Comparison of ENCODE assay signal across 8 cellular contexts in the genomic region with DNA sequence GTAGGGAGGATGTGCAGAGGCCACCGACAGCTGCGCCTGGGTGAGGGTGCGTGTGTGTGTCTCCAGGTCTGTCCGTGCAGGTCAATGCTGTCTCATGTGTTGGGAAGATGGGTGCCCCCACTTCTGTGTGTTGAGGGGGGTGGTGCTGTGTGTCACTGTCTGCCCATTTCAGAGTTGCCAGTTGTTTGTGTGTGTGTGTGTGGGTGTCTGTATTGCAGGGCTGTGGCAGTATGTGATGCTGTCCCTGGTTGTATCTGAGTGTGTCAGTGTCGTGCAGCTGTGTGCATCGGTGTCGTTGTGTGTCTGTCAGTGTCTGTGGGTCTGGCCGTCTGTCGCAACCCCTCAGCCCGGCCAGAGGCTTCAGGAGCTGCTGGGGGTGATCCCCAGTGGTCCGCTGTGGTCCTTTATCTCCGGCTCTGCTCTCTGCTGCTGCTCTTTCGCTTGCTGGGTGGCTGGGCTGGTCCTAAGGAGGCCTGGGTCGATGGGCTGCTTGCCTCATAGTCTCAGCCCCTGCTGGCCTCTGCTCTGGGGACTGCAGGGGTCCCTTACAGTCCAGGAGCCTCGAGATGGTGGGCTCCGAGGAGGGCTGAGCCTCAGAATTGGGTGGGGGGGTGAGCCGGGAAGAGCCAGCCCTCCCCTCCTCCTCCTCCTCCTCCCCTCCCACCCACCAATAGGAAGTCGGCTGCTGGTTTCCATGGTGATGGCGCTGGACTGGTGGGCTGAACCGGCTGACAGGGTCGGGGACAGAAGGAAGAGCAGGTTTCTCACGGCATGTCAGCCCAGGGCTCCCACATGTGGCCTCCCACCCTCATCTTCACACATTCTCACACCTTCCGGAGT. TPM values are rescaled to one million over a fixed set of nuclear protein-coding genes. Genes with fewer than 3 reads are reported as not detected.
DNase-seq lines count a peak whose midpoint lies in the region; FAIRE-seq and TF ChIP-seq lines count a peak whose summit lies in the region.

A gene with protein sequence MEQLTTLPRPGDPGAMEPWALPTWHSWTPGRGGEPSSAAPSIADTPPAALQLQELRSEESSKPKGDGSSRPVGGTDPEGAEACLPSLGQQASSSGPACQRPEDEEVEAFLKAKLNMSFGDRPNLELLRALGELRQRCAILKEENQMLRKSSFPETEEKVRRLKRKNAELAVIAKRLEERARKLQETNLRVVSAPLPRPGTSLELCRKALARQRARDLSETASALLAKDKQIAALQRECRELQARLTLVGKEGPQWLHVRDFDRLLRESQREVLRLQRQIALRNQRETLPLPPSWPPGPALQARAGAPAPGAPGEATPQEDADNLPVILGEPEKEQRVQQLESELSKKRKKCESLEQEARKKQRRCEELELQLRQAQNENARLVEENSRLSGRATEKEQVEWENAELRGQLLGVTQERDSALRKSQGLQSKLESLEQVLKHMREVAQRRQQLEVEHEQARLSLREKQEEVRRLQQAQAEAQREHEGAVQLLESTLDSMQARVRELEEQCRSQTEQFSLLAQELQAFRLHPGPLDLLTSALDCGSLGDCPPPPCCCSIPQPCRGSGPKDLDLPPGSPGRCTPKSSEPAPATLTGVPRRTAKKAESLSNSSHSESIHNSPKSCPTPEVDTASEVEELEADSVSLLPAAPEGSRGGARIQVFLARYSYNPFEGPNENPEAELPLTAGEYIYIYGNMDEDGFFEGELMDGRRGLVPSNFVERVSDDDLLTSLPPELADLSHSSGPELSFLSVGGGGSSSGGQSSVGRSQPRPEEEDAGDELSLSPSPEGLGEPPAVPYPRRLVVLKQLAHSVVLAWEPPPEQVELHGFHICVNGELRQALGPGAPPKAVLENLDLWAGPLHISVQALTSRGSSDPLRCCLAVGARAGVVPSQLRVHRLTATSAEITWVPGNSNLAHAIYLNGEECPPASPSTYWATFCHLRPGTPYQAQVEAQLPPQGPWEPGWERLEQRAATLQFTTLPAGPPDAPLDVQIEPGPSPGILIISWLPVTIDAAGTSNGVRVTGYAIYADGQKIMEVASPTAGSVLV (N-terminal part only) (minus strand): TSS at position 601 of the 840 bp plus-strand sequence. CDS start 875 bp downstream, outside the sequence.

- H3K9me3 ChIP-seq in kidney (ENCODE audit: control insufficient read depth in 1 of 2, low read length in 2 of 2): no peaks in the 10 kb centered on the region

- no peak within 1 kb of the TSS for H3K4me3 ChIP-seq in kidney (ENCODE audit: low read length in 2 of 2)

- no peaks in the 10 kb centered on the region for H3K36me3 ChIP-seq in kidney (ENCODE audit: control insufficient read depth in 1 of 2, insufficient read depth in 2 of 2, low read length in 2 of 2)

- no peak for FAIRE-seq in kidney (lab: Jason Lieb, UNC)

- H3K9ac ChIP-seq in kidney (ENCODE audit: low read length in 2 of 2): no peak within 1 kb of the TSS

- H3K4me1 ChIP-seq in kidney (ENCODE audit: control insufficient read depth in 1 of 2, insufficient read depth in 1 of 2, low read depth in 1 of 2, low read length in 2 of 2): peaks cover 0 to 9% of the 10 kb centered on the region in 2 donors

- no peak within 1 kb of the TSS for H3K27ac ChIP-seq in kidney (ENCODE audit: low read depth in 2 of 2, low read length in 2 of 2)

- peak; percentile 90 for DNase-seq in activated effector memory CD4-positive, alpha-beta T cell treated with anti-CD3 and anti-CD28 coated beads, Interleukin-2, amount 50 U/mL, for 16 hours
- DNase-seq in activated effector memory CD4-positive, alpha-beta T cell treated with Interleukin-2 at 50 U/mL for 16 hours: no peak
- peak; percentile 53 for DNase-seq in NCI-H82 treated with DMSO at 0.1 percent for 48 hours (lab: John Stamatoyannopoulos, UW; ENCODE audit: unreplicated experiment)
- DNase-seq in activated gamma-delta T cell treated with Interleukin-2 at 50 U/mL for 16 hours: peak; percentile 77
- DNase-seq in kidney: peak; percentile 76
- DNase-seq in stimulated activated CD4-positive, alpha-beta T cell treated with anti-CD3 and anti-CD28 coated beads, TNF-alpha, amount 100 ng/mL, for 24 hours (ENCODE audit: low read depth in 3 of 3): peak; percentile 74 to 89 (median 76)
- DNase-seq in cortex of kidney (lab: John Stamatoyannopoulos, UW): no peak
- DNase-seq in SW480 (ENCODE audit: low spot score): no peak

- no peak for TF ChIP-seq CTCF in kidney (IDR thresholded peaks at IDR 0.05; ENCODE audit: borderline replicate concordance, extremely low read depth, insufficient read depth)

- intact Hi-C loops in kidney (cut with DNase I): no loop called here

RNA-seq across cellular contexts. Expression of the gene that starts here (rescaled TPM):
- 30.6 TPM for total RNA-seq in kidney
- polyA plus RNA-seq in kidney (ENCODE audit: insufficient read depth, low read depth, low replicate concordance): 12.5 TPM

Comparison
In these comparisons a context has a peak if more than half of its experiments do, and no peak if none do; other contexts are left out.
1. DNase-seq: peak in activated effector memory CD4-positive, alpha-beta T cell treated with anti-CD3 and anti-CD28 coated beads, Interleukin-2, amount 50 U/mL, for 16 hours (single experiment), NCI-H82 treated with DMSO at 0.1 percent for 48 hours (single experiment), activated gamma-delta T cell treated with Interleukin-2 at 50 U/mL for 16 hours (single experiment), kidney (single experiment) and stimulated activated CD4-positive, alpha-beta T cell treated with anti-CD3 and anti-CD28 coated beads, TNF-alpha, amount 100 ng/mL, for 24 hours (3 of 3); none in activated effector memory CD4-positive, alpha-beta T cell treated with Interleukin-2 at 50 U/mL for 16 hours (single experiment), cortex of kidney (single experiment) and SW480 (single experiment).